In the genomic region with DNA sequence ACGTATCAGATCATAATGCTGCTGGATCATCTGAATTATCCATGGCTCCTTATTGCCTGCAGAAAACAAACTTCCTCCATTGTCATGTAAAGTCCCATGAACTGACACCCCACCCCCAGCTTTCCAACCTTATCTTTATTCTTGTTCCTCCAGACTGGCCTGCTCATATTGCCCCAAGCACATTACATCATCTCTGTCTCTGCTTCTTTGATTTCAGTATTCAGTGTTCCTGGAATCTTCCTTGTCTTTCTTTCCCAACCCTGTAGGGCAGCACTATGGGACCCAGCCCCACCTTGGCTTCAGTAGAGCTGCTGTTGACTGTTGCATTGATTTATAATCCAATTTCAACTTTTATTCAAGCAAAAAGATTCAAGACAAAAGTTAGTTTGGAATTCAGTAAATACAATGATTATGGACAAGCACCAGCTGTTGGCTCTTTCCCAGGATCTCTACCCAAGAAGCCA, we compare ENCODE assay signal across 13 cellular contexts.
DNase-seq lines count a peak whose midpoint lies in the region; ATAC-seq and TF ChIP-seq lines count a peak whose summit lies in the region.
"Had no signal": no experiment of that assay in that cellular context is flagged by ENCODE, and none has a peak within 500 bp of the region (broad histone marks: within the 10 kb centered on the region; RNA-seq: fewer than 3 reads in every experiment).

No MANE protein-coding gene starts in this region.

- H2BK12ac ChIP-seq in H9 (ENCODE audit: insufficient read length, low read depth, low read length) = no peak overlapping the region

- no peak overlapping the region for H3K27ac ChIP-seq in GM23248
- H3K27ac ChIP-seq in RWPE2 (ENCODE audit: poor library complexity, severe bottlenecking) = peak overlapping the region; percentile 93
- H3K27ac ChIP-seq in H9 (ENCODE audit: insufficient read length, low read depth, low read length) = no peak overlapping the region
- H3K27ac ChIP-seq in CD8-positive, alpha-beta T cell (ENCODE audit: low read depth, low read length) = no peak overlapping the region
- H3K27ac ChIP-seq: BLaER1 treated with 17β-estradiol and CSF1 and Interleukin-3, amounts not matched to agents 10 nM and 100 nM had no signal

- H3K4me3 ChIP-seq in GM23248 (no peak overlapping the region), RWPE2 (ENCODE audit: severe bottlenecking) (no peak overlapping the region), fibroblast of villous mesenchyme (ENCODE audit: low read depth, low read length) (no peak overlapping the region), skeletal muscle cell (ENCODE audit: low read depth, low read length) (no peak overlapping the region)
- no peak overlapping the region for H3K4me3 ChIP-seq in CD8-positive, alpha-beta T cell (ENCODE audit: low read depth, low read length)
- H3K4me3 ChIP-seq: BLaER1 treated with 17β-estradiol and CSF1 and Interleukin-3, amounts not matched to agents 10 nM and 100 nM; HAP-1 had no signal

- no peak overlapping the region for H2BK120ac ChIP-seq in H9 (ENCODE audit: low read depth, low read length, poor library complexity, severe bottlenecking)

- H4K8ac ChIP-seq in H9 (replicated peaks; ENCODE audit: insufficient read length, low read depth, low read length) = no peak overlapping the region

- peaks cover 34% of the 10 kb centered on the region for H3F3A ChIP-seq in GM23248 (ENCODE audit: insufficient read depth)

- H3K9ac ChIP-seq in GM23248 = no peak overlapping the region
- no peak overlapping the region for H3K9ac ChIP-seq in H9 (ENCODE audit: extremely low read depth, insufficient read length, low read length)
- H3K9ac ChIP-seq: BLaER1 treated with 17β-estradiol and CSF1 and Interleukin-3, amounts not matched to agents 10 nM and 100 nM had no signal

- peaks cover 49% of the 10 kb centered on the region for H3K4me1 ChIP-seq in GM23248 (ENCODE audit: insufficient read depth)
- peaks cover 50% of the 10 kb centered on the region for H3K4me1 ChIP-seq in RWPE2 (ENCODE audit: insufficient read depth, poor library complexity, severe bottlenecking)
- H3K4me1 ChIP-seq in H9 (ENCODE audit: insufficient read depth, low read length) = no peaks in the 10 kb centered on the region; the same call in none of the 2 replicates
- no peaks in the 10 kb centered on the region for H3K4me1 ChIP-seq in CD8-positive, alpha-beta T cell (ENCODE audit: insufficient read depth, low read length)

- ATAC-seq in RWPE2 (ENCODE audit: low read depth) (0 out of 3 replicates have a peak, but pooled peaks have one; percentile 17), GM18907 (IDR thresholded peaks at IDR 0.05; ENCODE audit: unreplicated experiment) (no peak)
- ATAC-seq in CD8-positive, alpha-beta T cell = no peak

- H2BK15ac ChIP-seq in H9 (ENCODE audit: low read depth, low read length) = no peak overlapping the region

- no peak overlapping the region for H3K14ac ChIP-seq in H9 (ENCODE audit: insufficient read depth, low read length)

- H3T11ph ChIP-seq in H9 (ENCODE audit: low read length) = no peak overlapping the region

- DNase-seq in GM23248 (peak; percentile 35), RWPE2 (ENCODE audit: low spot score) (no peak), fibroblast of villous mesenchyme (ENCODE audit: low read depth) (peak; percentile 79), skeletal muscle cell (ENCODE audit: low read depth) (peak; percentile 58), H9 (no peak)
- DNase-seq in CD8-positive, alpha-beta T cell = no peak
- DNase-seq: MV-4-11, naive B cell, SW 1271 had no signal

- no peaks in the 10 kb centered on the region for H3K79me1 ChIP-seq in H9 (ENCODE audit: insufficient read depth, low read depth, low read length, poor library complexity, severe bottlenecking)

- H3K4me2 ChIP-seq in GM23248 (ENCODE audit: unreplicated experiment) (no peak overlapping the region), H9 (ENCODE audit: insufficient read depth, insufficient read length, low read length) (no peak overlapping the region)

- H3K9me3 Mint-ChIP-seq in H9 = no peaks in the 10 kb centered on the region
- no peaks in the 10 kb centered on the region for H3K9me3 Mint-ChIP-seq in CD8-positive, alpha-beta T cell
- H3K9me3 Mint-ChIP-seq: stimulated activated naive CD8-positive, alpha-beta T cell treated with anti-CD3 and anti-CD28 coated beads, Interleukin-15, Interleukin-2, amounts not matched to agents 100 ng/mL and 50 ng/mL, for 24 hours had no signal

- no peak overlapping the region for H2BK5ac ChIP-seq in H9 (ENCODE audit: insufficient read length, low read length)

- H3K9me2 ChIP-seq in GM23248 (ENCODE audit: insufficient read depth) = no peaks in the 10 kb centered on the region

- no peaks in the 10 kb centered on the region for H3K23me2 ChIP-seq in H9 (ENCODE audit: insufficient read length, low read depth, low read length, poor library complexity, severe bottlenecking)

- no peaks in the 10 kb centered on the region for H4K20me1 ChIP-seq in GM23248 (ENCODE audit: insufficient read depth)
- no peaks in the 10 kb centered on the region for H4K20me1 ChIP-seq in H9 (ENCODE audit: control insufficient read depth, insufficient read depth, insufficient read length)
- H4K20me1 ChIP-seq: BLaER1 treated with 17β-estradiol and CSF1 and Interleukin-3, amounts not matched to agents 10 nM and 100 nM had no signal

- no peak overlapping the region for H4K5ac ChIP-seq in H9 (ENCODE audit: insufficient read length, low read depth, low read length)

- no peak overlapping the region for H3K4me3 Mint-ChIP-seq in H9
- no peak overlapping the region for H3K4me3 Mint-ChIP-seq in CD8-positive, alpha-beta T cell
- H3K4me3 Mint-ChIP-seq: naive B cell; stimulated activated naive CD8-positive, alpha-beta T cell treated with anti-CD3 and anti-CD28 coated beads, Interleukin-15, Interleukin-2, amounts not matched to agents 100 ng/mL and 50 ng/mL, for 24 hours had no signal

- 93 to 100% methylated on average over 1 of the region's 1 CpG for WGBS in GM23248 (ENCODE audit: low coverage in 1 of 2, low lambda C conversion rate in 2 of 2, missing lambda C conversion rate in 2 of 2), 2 experiments
- no CpG with 5 or more reads among the region's 1 CpG for WGBS in H9 (ENCODE audit: extremely low coverage, insufficient read length, low lambda C conversion rate)

- POLR2A ChIA-PET in CD8-positive, alpha-beta T cell (lab: Charles Lee) = no interaction called here

- no peak overlapping the region for H3K23ac ChIP-seq in H9 (ENCODE audit: insufficient read length, low read depth, low read length)

- H3K36me3 ChIP-seq in GM23248 (ENCODE audit: low read depth) (no peaks in the 10 kb centered on the region), RWPE2 (ENCODE audit: low read depth) (no peaks in the 10 kb centered on the region)
- no peaks in the 10 kb centered on the region for H3K36me3 ChIP-seq in CD8-positive, alpha-beta T cell (ENCODE audit: insufficient read depth, low read length)
- H3K36me3 ChIP-seq: BLaER1 treated with 17β-estradiol and CSF1 and Interleukin-3, amounts not matched to agents 10 nM and 100 nM; HAP-1 had no signal

- no peaks in the 10 kb centered on the region for H3K79me2 ChIP-seq in GM23248 (ENCODE audit: insufficient read depth)
- no peaks in the 10 kb centered on the region for H3K79me2 ChIP-seq in H9 (ENCODE audit: insufficient read depth, low read length)

- no peaks in the 10 kb centered on the region for H3K36me3 Mint-ChIP-seq in H9 (ENCODE audit: insufficient read depth in 1 of 3, low read depth in 3 of 3)
- no peaks in the 10 kb centered on the region for H3K36me3 Mint-ChIP-seq in CD8-positive, alpha-beta T cell
- H3K36me3 Mint-ChIP-seq: naive B cell had no signal

- no peak overlapping the region for H3K18ac ChIP-seq in H9 (ENCODE audit: insufficient read length, low read depth, low read length)

- in situ Hi-C loops in GM23248 (cut with MboI) = loop anchor here (25.0 kb wide), 2 partner anchors 614 to 1064 kb away; no protein-coding TSS in a partner anchor

- peaks cover 28 to 32% of the 10 kb centered on the region in 2 experiments for H3K4me1 Mint-ChIP-seq in H9
- H3K4me1 Mint-ChIP-seq in CD8-positive, alpha-beta T cell (ENCODE audit: low read depth) = no peaks in the 10 kb centered on the region

- no peak for TF ChIP-seq CTCF in RWPE2 (IDR thresholded peaks at IDR 0.05; ENCODE audit: poor library complexity, severe bottlenecking)
- TF ChIP-seq CTCF in fibroblast of villous mesenchyme (IDR thresholded peaks at IDR 0.05; ENCODE audit: insufficient read depth, low read depth, low read length) = no peak
- no peak for TF ChIP-seq CTCF in H9 (conservative IDR thresholded peaks at IDR 0.05)
- TF ChIP-seq CTCF in CD8-positive, alpha-beta T cell (IDR thresholded peaks at IDR 0.05) = no peak

- H3K4ac ChIP-seq in H9 (ENCODE audit: low read depth, low read length) = no peak overlapping the region

- intact Hi-C loops in CD8-positive, alpha-beta T cell (cut with DNase I, micrococcal nuclease) = no loop called here

- CTCF ChIA-PET in CD8-positive, alpha-beta T cell (lab: Charles Lee) = no interaction called here

- no peak overlapping the region for H3K56ac ChIP-seq in H9 (ENCODE audit: insufficient read length, low read depth, low read length)

- H2AK5ac ChIP-seq in H9 (ENCODE audit: insufficient read length, low read length) = no peak overlapping the region

- no peaks in the 10 kb centered on the region for H3K27me3 ChIP-seq in GM23248 (replicated peaks; ENCODE audit: insufficient read depth)
- H3K27me3 ChIP-seq in RWPE2 (ENCODE audit: insufficient read depth, poor library complexity, severe bottlenecking) = no peaks in the 10 kb centered on the region
- H3K27me3 ChIP-seq in H9 (ENCODE audit: insufficient read depth, low read length) = no peaks in the 10 kb centered on the region
- H3K27me3 ChIP-seq in CD8-positive, alpha-beta T cell (ENCODE audit: insufficient read depth, low read length) = no peaks in the 10 kb centered on the region
- H3K27me3 ChIP-seq: BLaER1 treated with 17β-estradiol and CSF1 and Interleukin-3, amounts not matched to agents 10 nM and 100 nM had no signal

- H3K27me3 Mint-ChIP-seq in H9 (ENCODE audit: low read depth) = no peaks in the 10 kb centered on the region; the same call in 1 of the 2 replicates
- peaks cover 18% of the 10 kb centered on the region for H3K27me3 Mint-ChIP-seq in CD8-positive, alpha-beta T cell (ENCODE audit: low read depth)

- H2AFZ ChIP-seq in GM23248 (no peak overlapping the region), H9 (ENCODE audit: low read length) (no peak overlapping the region)

- H2BK20ac ChIP-seq in H9 (ENCODE audit: low read depth, low read length, poor library complexity, severe bottlenecking) = no peak overlapping the region

- no peak overlapping the region for H4K91ac ChIP-seq in H9 (ENCODE audit: insufficient read length, low read depth, low read length)

- no peak overlapping the region; a peak in 1 of 7 replicates for H3K27ac Mint-ChIP-seq in H9
- no peak overlapping the region for H3K27ac Mint-ChIP-seq in CD8-positive, alpha-beta T cell
- H3K27ac Mint-ChIP-seq: naive B cell; stimulated activated naive CD8-positive, alpha-beta T cell treated with anti-CD3 and anti-CD28 coated beads, Interleukin-15, Interleukin-2, amounts not matched to agents 100 ng/mL and 50 ng/mL, for 24 hours had no signal

- H3K9me3 ChIP-seq in GM23248 (ENCODE audit: low read depth) (no peaks in the 10 kb centered on the region), RWPE2 (ENCODE audit: severe bottlenecking) (no peaks in the 10 kb centered on the region), H9 (ENCODE audit: control insufficient read depth, low read depth, low read length) (no peaks in the 10 kb centered on the region)
- no peaks in the 10 kb centered on the region for H3K9me3 ChIP-seq in CD8-positive, alpha-beta T cell (ENCODE audit: low read length)
- H3K9me3 ChIP-seq: HAP-1 had no signal

Comparison
In these comparisons a context has a peak if more than half of its experiments do, and no peak if none do; other contexts are left out.
1. DNase-seq: peak in GM23248 (single experiment), fibroblast of villous mesenchyme (single experiment) and skeletal muscle cell (single experiment); none in RWPE2 (single experiment), H9 (single experiment) and CD8-positive, alpha-beta T cell (0 of 7).